Comparison of ENCODE assay signal across 8 cellular contexts in genomic region chr1:31931241-31932225, GRCh38. TPM values are rescaled to one million over a fixed set of nuclear protein-coding genes. Genes with fewer than 3 reads are reported as not detected.
DNase-seq lines count a peak whose midpoint lies in the region; ATAC-seq, FAIRE-seq and TF ChIP-seq lines count a peak whose summit lies in the region.

No MANE protein-coding gene starts in this region.

- peak; percentile 68 for FAIRE-seq in keratinocyte (lab: Jason Lieb, UNC)
- no peak for FAIRE-seq in urothelium cell line (lab: Jason Lieb, UNC)

- no peak overlapping the region for H3K4me3 ChIP-seq in keratinocyte (ENCODE audit: control insufficient read depth in 2 of 3, extremely low read depth in 1 of 3, insufficient read depth in 2 of 3, low read depth in 1 of 3, low read length in 3 of 3)

- H3K9me1 ChIP-seq in keratinocyte (ENCODE audit: control insufficient read depth, extremely low read depth, insufficient read depth, low read length), result peaks cover 3% of the 10 kb centered on the region

- no peak for ATAC-seq in GM19452 (IDR thresholded peaks at IDR 0.05; ENCODE audit: unreplicated experiment)
- ATAC-seq in HG03432 (IDR thresholded peaks at IDR 0.05; ENCODE audit: unreplicated experiment), result no peak

- H3K27me3 ChIP-seq in keratinocyte (ENCODE audit: control insufficient read depth, extremely low read depth, insufficient read depth, low read length), result no peaks in the 10 kb centered on the region

- H3K9me3 ChIP-seq in keratinocyte (ENCODE audit: control insufficient read depth, low read depth, low read length), result no peaks in the 10 kb centered on the region

- peaks cover 6% of the 10 kb centered on the region for H3K36me3 Mint-ChIP-seq in IgD-negative memory B cell
- H3K36me3 Mint-ChIP-seq in activated naive CD8-positive, alpha-beta T cell treated with anti-CD3 and anti-CD28 coated beads for 36 hours, result peaks cover 51% of the 10 kb centered on the region

- H3K27ac Mint-ChIP-seq in IgD-negative memory B cell, result peak overlapping the region; percentile 33 to 93 (median 86)
- H3K27ac Mint-ChIP-seq in activated naive CD8-positive, alpha-beta T cell treated with anti-CD3 and anti-CD28 coated beads for 36 hours, result peak overlapping the region; percentile 98

- peaks cover 0 to 12% of the 10 kb centered on the region in 2 experiments for H3K36me3 ChIP-seq in keratinocyte (ENCODE audit: control insufficient read depth in 2 of 2, extremely low read depth in 1 of 2, insufficient read depth in 2 of 2, low read length in 2 of 2)

- peak; percentile 52 to 64 for DNase-seq in AML-193 (lab: John Stamatoyannopoulos, UW)
- DNase-seq in activated naive CD8-positive, alpha-beta T cell treated with anti-CD3 and anti-CD28 coated beads for 36 hours, result no peak
- DNase-seq in keratinocyte (ENCODE audit: low read depth, low spot score), result no peak
- peak; percentile 26 for DNase-seq in urothelium cell line (ENCODE audit: low spot score)
- no peak for DNase-seq in SK-N-DZ (ENCODE audit: low spot score)

- H3K4me2 ChIP-seq in keratinocyte (ENCODE audit: control insufficient read depth, extremely low read depth, insufficient read depth, low read depth, low read length), result peak overlapping the region; percentile 53

- H3K9me3 Mint-ChIP-seq in IgD-negative memory B cell, result no peaks in the 10 kb centered on the region
- no peaks in the 10 kb centered on the region for H3K9me3 Mint-ChIP-seq in activated naive CD8-positive, alpha-beta T cell treated with anti-CD3 and anti-CD28 coated beads for 36 hours

- H3K4me1 Mint-ChIP-seq in IgD-negative memory B cell, result peaks cover 62 to 76% (median 66%) of the 10 kb centered on the region in 3 donors
- H3K4me1 Mint-ChIP-seq in activated naive CD8-positive, alpha-beta T cell treated with anti-CD3 and anti-CD28 coated beads for 36 hours, result peaks cover 88% of the 10 kb centered on the region

- H3K27me3 Mint-ChIP-seq in IgD-negative memory B cell, result peaks cover 2% of the 10 kb centered on the region
- H3K27me3 Mint-ChIP-seq in activated naive CD8-positive, alpha-beta T cell treated with anti-CD3 and anti-CD28 coated beads for 36 hours, result no peaks in the 10 kb centered on the region

- peak overlapping the region; percentile 57 to 98 (median 74) for H3K4me3 Mint-ChIP-seq in IgD-negative memory B cell
- peak overlapping the region; percentile 67 for H3K4me3 Mint-ChIP-seq in activated naive CD8-positive, alpha-beta T cell treated with anti-CD3 and anti-CD28 coated beads for 36 hours

- no peak for TF ChIP-seq CTCF in keratinocyte (optimal IDR thresholded peaks at IDR 0.05 in 1 of 3, IDR thresholded peaks at IDR 0.05 in 1 of 3, conservative IDR thresholded peaks at IDR 0.05 in 1 of 3; ENCODE audit: extremely low read depth in 1 of 3, insufficient read depth in 2 of 3, low read length in 3 of 3)

- no peak overlapping the region for H2AFZ ChIP-seq in keratinocyte (ENCODE audit: control insufficient read depth, low read length)

- peaks cover 98% of the 10 kb centered on the region for H3K79me2 ChIP-seq in keratinocyte (ENCODE audit: control insufficient read depth, insufficient read depth, low read length)

- H3K9ac ChIP-seq in keratinocyte (ENCODE audit: control insufficient read depth, extremely low read depth, insufficient read depth, low read length), result no peak overlapping the region

- peak overlapping the region; percentile 54 for H3K27ac ChIP-seq in keratinocyte (ENCODE audit: control insufficient read depth, insufficient read depth, low read length)

- peaks cover 31% of the 10 kb centered on the region for H4K20me1 ChIP-seq in keratinocyte (ENCODE audit: control insufficient read depth, extremely low read depth, insufficient read depth, low read length)

- dilution Hi-C loops in keratinocyte (cut with MboI; ENCODE audit: extremely low pct_ligation_motif_present, low sequenced_read_pairs), result no loop called here

- peaks cover 58% of the 10 kb centered on the region for H3K4me1 ChIP-seq in keratinocyte (ENCODE audit: control insufficient read depth, extremely low read depth, insufficient read depth, low read length)

RNA-seq across cellular contexts. Expression of gene PTP4A2, which starts 6.6 kb away (rescaled TPM):
- 216 TPM for polyA plus RNA-seq in IgD-negative memory B cell
- 100 to 1,000 TPM; 342 to 357 TPM for total RNA-seq in activated naive CD8-positive, alpha-beta T cell treated with anti-CD3 and anti-CD28 coated beads for 36 hours
- 130 to 368 TPM (median 228 TPM) in 3 replicates for polyA plus RNA-seq in keratinocyte
- 45.8 TPM for polyA plus RNA-seq in keratinocyte (2011; ENCODE audit: low read depth)
- polyA plus RNA-seq in keratinocyte (2011; cell fraction: cytosol; rRNA removed), result 133 and 268 TPM in 2 replicates
- 43.9 and 72.5 TPM in 2 replicates for polyA plus RNA-seq in keratinocyte (2011; cell fraction: nucleus; rRNA removed)
- polyA plus RNA-seq in keratinocyte (2012; ENCODE audit: low replicate concordance), result 119 and 195 TPM in 2 replicates
- polyA minus RNA-seq in keratinocyte, result 115 to 228 TPM (median 199 TPM) in 3 replicates
- polyA minus RNA-seq in keratinocyte (2011; cell fraction: cytosol; rRNA and poly(A)+ RNA removed), result 174 TPM
- polyA minus RNA-seq in keratinocyte (2011; cell fraction: nucleus; rRNA and poly(A)+ RNA removed), result 37.6 and 72.0 TPM in 2 replicates
- polyA plus RNA-seq in SK-N-DZ (2014; cell fraction: cytosol; rRNA removed), result 90.1 and 103 TPM in 2 replicates
- polyA plus RNA-seq in SK-N-DZ (2014; cell fraction: nucleus; rRNA removed), result 42.2 and 59.1 TPM in 2 replicates

Comparison
In these comparisons a context has a peak if more than half of its experiments do, and no peak if none do; other contexts are left out.
1. DNase-seq: peak in AML-193 (2 of 2) and urothelium cell line (single experiment); none in activated naive CD8-positive, alpha-beta T cell treated with anti-CD3 and anti-CD28 coated beads for 36 hours (single experiment), keratinocyte (single experiment) and SK-N-DZ (single experiment).